ENCODE assay signal across 8 cellular contexts in genomic region chr21:42258150-42258884, GRCh38. TPM values are rescaled to one million over a fixed set of nuclear protein-coding genes. Genes with fewer than 3 reads are reported as not detected.
A peak's percentile ranks its signal among the peaks of the same experiment; 100 is the strongest.
DNase-seq lines count a peak whose midpoint lies in the region; ATAC-seq and TF ChIP-seq lines count a peak whose summit lies in the region.

No MANE protein-coding gene starts in this region.

- H3K27me3 ChIP-seq in Karpas-422 (ENCODE audit: low read length) (no peaks in the 10 kb centered on the region), prostate gland (replicated peaks; ENCODE audit: insufficient read depth) (no peaks in the 10 kb centered on the region), vagina (no peaks in the 10 kb centered on the region)

- peaks cover 17% of the 10 kb centered on the region for H3K4me1 Mint-ChIP-seq in activated naive CD4-positive, alpha-beta T cell treated with anti-CD3 and anti-CD28 coated beads for 36 hours (ENCODE audit: low read depth)

- no peaks in the 10 kb centered on the region for H3K9me2 ChIP-seq in Karpas-422 (replicated peaks; ENCODE audit: insufficient read depth, low read length)

- H3K4me2 ChIP-seq in Karpas-422 (ENCODE audit: low read depth, low read length, poor library complexity, severe bottlenecking), result no peak overlapping the region

- H3K27me3 Mint-ChIP-seq in activated naive CD4-positive, alpha-beta T cell treated with anti-CD3 and anti-CD28 coated beads for 36 hours (ENCODE audit: low read depth), result no peaks in the 10 kb centered on the region

- H3K4me3 ChIP-seq in GM12864 (ENCODE audit: low read depth, low read length) (no peak overlapping the region), Karpas-422 (ENCODE audit: low read length) (no peak overlapping the region), prostate gland (no peak overlapping the region), vagina (no peak overlapping the region)

- H3K9me3 Mint-ChIP-seq in activated naive CD4-positive, alpha-beta T cell treated with anti-CD3 and anti-CD28 coated beads for 36 hours, result no peaks in the 10 kb centered on the region

- H3K4me3 Mint-ChIP-seq in activated naive CD4-positive, alpha-beta T cell treated with anti-CD3 and anti-CD28 coated beads for 36 hours, result no peak overlapping the region

- no peak overlapping the region for H3K27ac ChIP-seq in Karpas-422 (ENCODE audit: low read length)
- no peak overlapping the region for H3K27ac ChIP-seq in prostate gland
- H3K27ac ChIP-seq in vagina, result no peak overlapping the region

- DNase-seq in GM12864 (ENCODE audit: low read depth) (no peak), Karpas-422 (peak; percentile 90), head of caudate nucleus (peak; percentile 77 to 95 (median 88)), prostate gland (ENCODE audit: low spot score) (peak; percentile 30), vagina (ENCODE audit: extremely low spot score in 2 of 2) (no peak)
- DNase-seq in activated naive CD4-positive, alpha-beta T cell treated with anti-CD3 and anti-CD28 coated beads for 36 hours, result peak; percentile 89

- no peak overlapping the region for H3K9ac ChIP-seq in Karpas-422 (ENCODE audit: low read length)

- TF ChIP-seq CTCF in GM12864 (IDR thresholded peaks at IDR 0.05; ENCODE audit: low read depth, low read length, missing control alignments) (peak; percentile 93), prostate gland (IDR thresholded peaks at IDR 0.05) (peak; percentile 41 to 76 (median 55)), vagina (IDR thresholded peaks at IDR 0.05) (peak in 2 of 3 experiments; percentile 52 to 55)

- no peak overlapping the region for H2AFZ ChIP-seq in Karpas-422 (ENCODE audit: low read length)

- H3K79me2 ChIP-seq in Karpas-422 (ENCODE audit: low read length), result no peaks in the 10 kb centered on the region

- H3K4me1 ChIP-seq in Karpas-422 (ENCODE audit: low read length) (no peaks in the 10 kb centered on the region), prostate gland (replicated peaks) (peaks cover 11% of the 10 kb centered on the region), vagina (peaks cover 12% of the 10 kb centered on the region)

- CTCF ChIA-PET in activated naive CD4-positive, alpha-beta T cell treated with anti-CD3 and anti-CD28 coated beads for 36 hours (lab: Charles Lee), result interaction anchor here (0.6 to 4.3 kb wide), 45 partner anchors 8 to 332 kb away, joined by 3 to 111 read pairs (median 5); no protein-coding TSS in a partner anchor

- TF ChIP-seq POLR2A in prostate gland (IDR thresholded peaks at IDR 0.05) (no peak), vagina (IDR thresholded peaks at IDR 0.05) (no peak)

- 43% methylated on average over 4 of the region's 4 CpGs for WGBS in prostate gland

- no peaks in the 10 kb centered on the region for H3K9me3 ChIP-seq in Karpas-422 (ENCODE audit: low read length)
- H3K9me3 ChIP-seq in prostate gland, result no peaks in the 10 kb centered on the region
- no peaks in the 10 kb centered on the region for H3K9me3 ChIP-seq in vagina

- no peak overlapping the region for H3K27ac Mint-ChIP-seq in activated naive CD4-positive, alpha-beta T cell treated with anti-CD3 and anti-CD28 coated beads for 36 hours

- H4K20me1 ChIP-seq in Karpas-422 (ENCODE audit: insufficient read depth, low read depth, low read length), result no peaks in the 10 kb centered on the region

- H3K36me3 Mint-ChIP-seq in activated naive CD4-positive, alpha-beta T cell treated with anti-CD3 and anti-CD28 coated beads for 36 hours (ENCODE audit: low read depth), result no peaks in the 10 kb centered on the region

- H3K36me3 ChIP-seq in Karpas-422 (ENCODE audit: insufficient read depth, low read length) (no peaks in the 10 kb centered on the region), prostate gland (no peaks in the 10 kb centered on the region), vagina (no peaks in the 10 kb centered on the region)

- intact Hi-C loops in activated naive CD4-positive, alpha-beta T cell treated with anti-CD3 and anti-CD28 coated beads for 36 hours (cut with micrococcal nuclease), result loop anchor here (1.0 kb wide), 5 partner anchors 21 to 113 kb away; no protein-coding TSS in a partner anchor
- intact Hi-C loops in head of caudate nucleus (cut with DNase I) (no loop called here), prostate gland (cut with DNase I) (loop anchor here (2.0 kb wide), 1 partner anchor 114 kb away; no protein-coding TSS in a partner anchor), vagina (cut with DNase I) (no loop called here)

- peak; percentile 73 for ATAC-seq in SK-N-SH treated with all-trans-retinoic acid at 6 μM for 48 hours
- ATAC-seq in GM19395 (IDR thresholded peaks at IDR 0.05; ENCODE audit: unreplicated experiment), result no peak

TF ChIP-seq in SK-N-SH treated with all-trans-retinoic acid at 6 μM for 48 hours, 23 proteins besides CTCF, POLR2A, EP300 and RAD21:
- TF ChIP-seq TOX (CRISPR knock-in tag; IDR thresholded peaks at IDR 0.05; ENCODE audit: borderline replicate concordance), result no peak
- TF ChIP-seq GLIS3 (CRISPR knock-in tag; IDR thresholded peaks at IDR 0.05), result no peak
- TF ChIP-seq ISL1 (CRISPR knock-in tag; IDR thresholded peaks at IDR 0.05), result no peak
- no peak for TF ChIP-seq BACH2 (CRISPR knock-in tag; IDR thresholded peaks at IDR 0.05; ENCODE audit: borderline replicate concordance)
- TF ChIP-seq ZNF70 (CRISPR knock-in tag; IDR thresholded peaks at IDR 0.05), result no peak
- TF ChIP-seq RARB (CRISPR knock-in tag; IDR thresholded peaks at IDR 0.05), result no peak
- no peak for TF ChIP-seq ESRRG (CRISPR knock-in tag; IDR thresholded peaks at IDR 0.05)
- TF ChIP-seq SNAI2 (CRISPR knock-in tag; IDR thresholded peaks at IDR 0.05), result no peak
- TF ChIP-seq OSR1 (CRISPR knock-in tag; IDR thresholded peaks at IDR 0.05), result no peak
- TF ChIP-seq, protein P1, sequence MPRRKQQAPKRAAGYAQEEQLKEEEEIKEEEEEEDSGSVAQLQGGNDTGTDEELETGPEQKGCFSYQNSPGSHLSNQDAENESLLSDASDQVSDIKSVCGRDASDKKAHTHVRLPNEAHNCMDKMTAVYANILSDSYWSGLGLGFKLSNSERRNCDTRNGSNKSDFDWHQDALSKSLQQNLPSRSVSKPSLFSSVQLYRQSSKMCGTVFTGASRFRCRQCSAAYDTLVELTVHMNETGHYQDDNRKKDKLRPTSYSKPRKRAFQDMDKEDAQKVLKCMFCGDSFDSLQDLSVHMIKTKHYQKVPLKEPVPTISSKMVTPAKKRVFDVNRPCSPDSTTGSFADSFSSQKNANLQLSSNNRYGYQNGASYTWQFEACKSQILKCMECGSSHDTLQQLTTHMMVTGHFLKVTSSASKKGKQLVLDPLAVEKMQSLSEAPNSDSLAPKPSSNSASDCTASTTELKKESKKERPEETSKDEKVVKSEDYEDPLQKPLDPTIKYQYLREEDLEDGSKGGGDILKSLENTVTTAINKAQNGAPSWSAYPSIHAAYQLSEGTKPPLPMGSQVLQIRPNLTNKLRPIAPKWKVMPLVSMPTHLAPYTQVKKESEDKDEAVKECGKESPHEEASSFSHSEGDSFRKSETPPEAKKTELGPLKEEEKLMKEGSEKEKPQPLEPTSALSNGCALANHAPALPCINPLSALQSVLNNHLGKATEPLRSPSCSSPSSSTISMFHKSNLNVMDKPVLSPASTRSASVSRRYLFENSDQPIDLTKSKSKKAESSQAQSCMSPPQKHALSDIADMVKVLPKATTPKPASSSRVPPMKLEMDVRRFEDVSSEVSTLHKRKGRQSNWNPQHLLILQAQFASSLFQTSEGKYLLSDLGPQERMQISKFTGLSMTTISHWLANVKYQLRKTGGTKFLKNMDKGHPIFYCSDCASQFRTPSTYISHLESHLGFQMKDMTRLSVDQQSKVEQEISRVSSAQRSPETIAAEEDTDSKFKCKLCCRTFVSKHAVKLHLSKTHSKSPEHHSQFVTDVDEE (CRISPR knock-in tag; IDR thresholded peaks at IDR 0.05), result no peak
- TF ChIP-seq CSDC2 (CRISPR knock-in tag; IDR thresholded peaks at IDR 0.05), result no peak
- no peak for TF ChIP-seq ZNF565 (CRISPR knock-in tag; conservative IDR thresholded peaks at IDR 0.05; ENCODE audit: low read depth)
- no peak for TF ChIP-seq ZC3H10 (CRISPR knock-in tag; IDR thresholded peaks at IDR 0.05)
- TF ChIP-seq ZNF8 (CRISPR knock-in tag; IDR thresholded peaks at IDR 0.05), result no peak
TF ChIP-seq in SK-N-SH treated with all-trans-retinoic acid at 6 μM for 48 hours: peak in this region for 0.

RNA-seq across cellular contexts. Expression of gene ABCG1, which starts 39.4 kb away (rescaled TPM):
- not detected in 2 replicates for total RNA-seq in Karpas-422 (2014; rRNA removed; shearing (Covaris generic); ENCODE audit: low replicate concordance)
- 10 to 100 TPM; 27.8 to 28.7 TPM for total RNA-seq in activated naive CD4-positive, alpha-beta T cell treated with anti-CD3 and anti-CD28 coated beads for 36 hours
- total RNA-seq in prostate gland (10 to 100 TPM; 22.7 to 28.3 TPM), vagina (18.7 TPM)

RNA-seq across cellular contexts. Expression of gene TFF3, which starts 56.9 kb away (rescaled TPM):
- total RNA-seq in Karpas-422 (2014; rRNA removed; shearing (Covaris generic); ENCODE audit: low replicate concordance), result not detected in 2 replicates
- total RNA-seq in activated naive CD4-positive, alpha-beta T cell treated with anti-CD3 and anti-CD28 coated beads for 36 hours, result not detected
- total RNA-seq in prostate gland (10 to 100 TPM; 30.6 to 49.8 TPM), vagina (31.9 TPM)

Comparison
In these comparisons a context has a peak if more than half of its experiments do, and no peak if none do; other contexts are left out.
1. DNase-seq: peak in Karpas-422 (single experiment), activated naive CD4-positive, alpha-beta T cell treated with anti-CD3 and anti-CD28 coated beads for 36 hours (single experiment), head of caudate nucleus (42 of 42) and prostate gland (single experiment); none in GM12864 (single experiment) and vagina (0 of 2).
2. RNA of gene ABCG1, which starts 39.4 kb away (total RNA-seq): 27.8 to 28.7 TPM in activated naive CD4-positive, alpha-beta T cell treated with anti-CD3 and anti-CD28 coated beads for 36 hours, 22.7 to 28.3 TPM in prostate gland and 18.7 TPM in vagina (single experiment); not detected in Karpas-422; every median in the first group is over 10 times any median in the second.
3. RNA of gene TFF3, which starts 56.9 kb away (total RNA-seq): 30.6 to 49.8 TPM in prostate gland and 31.9 TPM in vagina (single experiment); not detected in Karpas-422 and not detected in activated naive CD4-positive, alpha-beta T cell treated with anti-CD3 and anti-CD28 coated beads for 36 hours; every median in the first group is over 10 times any median in the second.
4. intact Hi-C loops: an anchor here in activated naive CD4-positive, alpha-beta T cell treated with anti-CD3 and anti-CD28 coated beads for 36 hours (1.0 kb wide) and prostate gland (2.0 kb wide); none called in head of caudate nucleus and vagina.
5. Peak in every context shown above with its lines, with median percentiles within 50 percentile points of each other: CTCF ChIP-seq.